ENCODE assay signal across 11 cellular contexts in the genomic region with DNA sequence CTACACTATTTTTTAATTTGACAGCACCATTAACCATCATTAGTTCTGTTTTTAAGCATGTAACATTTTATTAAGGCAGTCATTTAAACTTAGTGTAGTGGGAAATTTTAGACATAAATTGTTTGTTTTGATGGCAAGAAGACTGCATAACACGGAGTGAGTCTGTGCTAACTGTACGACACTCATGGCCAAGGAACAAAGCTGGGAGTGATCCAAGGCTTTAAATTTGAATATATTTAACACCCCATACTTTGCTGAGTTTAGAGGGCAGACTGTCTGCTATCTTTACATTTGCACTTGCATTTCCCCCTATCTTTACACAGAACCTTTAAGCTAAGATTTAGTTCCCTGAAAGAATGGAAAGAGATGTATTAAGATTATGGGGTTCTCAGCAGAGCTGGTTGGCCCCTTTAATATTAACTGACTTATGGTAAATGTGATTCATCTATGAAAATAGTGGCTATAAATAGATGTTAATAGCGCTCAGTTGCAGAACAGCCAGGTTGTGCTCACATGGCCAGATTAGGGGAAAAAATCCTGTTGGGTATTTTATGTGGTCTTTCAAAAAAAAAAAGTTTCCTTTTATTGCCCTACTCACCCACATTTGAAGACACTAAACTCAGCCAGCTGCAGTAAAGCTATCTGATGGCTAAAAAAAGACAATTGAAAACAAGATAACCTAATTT.
DNase-seq lines count a peak whose midpoint lies in the region; ATAC-seq and TF ChIP-seq lines count a peak whose summit lies in the region.
"Had no signal": no experiment of that assay in that cellular context is flagged by ENCODE, and none has a peak within 500 bp of the region (broad histone marks: within the 10 kb centered on the region; RNA-seq: fewer than 3 reads in every experiment).

No MANE protein-coding gene starts in this region.

- H3K36me3 Mint-ChIP-seq in chondrocyte (ENCODE audit: low read depth) (no peaks in the 10 kb centered on the region), immature natural killer cell (peaks cover 0 to 6% (median 0%) of the 10 kb centered on the region in 3 donors)
- H3K36me3 Mint-ChIP-seq in stimulated activated memory B cell treated with anti-CD40 and anti-IgM and Interleukin-4, amounts not matched to agents 10 μg/mL and 1 μg/mL and 100 μg/mL, for 72 hours: peaks cover 13% of the 10 kb centered on the region

- TF ChIP-seq CTCF in chondrocyte (IDR thresholded peaks at IDR 0.05): no peak

- ATAC-seq in GM18907 (IDR thresholded peaks at IDR 0.05; ENCODE audit: unreplicated experiment) (peak; percentile 48), HG03442 (IDR thresholded peaks at IDR 0.05; ENCODE audit: unreplicated experiment) (peak; percentile 46), HG03571 (IDR thresholded peaks at IDR 0.05; ENCODE audit: unreplicated experiment) (no peak)
- peak; percentile 54 for ATAC-seq in stimulated activated memory B cell treated with anti-CD40 and anti-IgM and Interleukin-4, amounts not matched to agents 10 μg/mL and 1 μg/mL and 100 μg/mL, for 72 hours

- H3K27ac Mint-ChIP-seq in chondrocyte (ENCODE audit: unreplicated experiment): peak overlapping the region; percentile 76
- H3K27ac Mint-ChIP-seq in stimulated activated memory B cell treated with anti-CD40 and anti-IgM and Interleukin-4, amounts not matched to agents 10 μg/mL and 1 μg/mL and 100 μg/mL, for 72 hours: peak overlapping the region; percentile 89
- H3K27ac Mint-ChIP-seq in immature natural killer cell: no peak overlapping the region
- H3K27ac Mint-ChIP-seq: activated CD4-positive, alpha-beta T cell treated with anti-CD3 and anti-CD28 coated beads, Interleukin-2, amount 10 ng/mL, durations not matched to agents 7 days and 5 days had no signal

- peak overlapping the region; percentile 14 for H3K4me3 Mint-ChIP-seq in chondrocyte (ENCODE audit: unreplicated experiment)
- peak overlapping the region; percentile 74 for H3K4me3 Mint-ChIP-seq in stimulated activated memory B cell treated with anti-CD40 and anti-IgM and Interleukin-4, amounts not matched to agents 10 μg/mL and 1 μg/mL and 100 μg/mL, for 72 hours
- H3K4me3 Mint-ChIP-seq in immature natural killer cell: no peak overlapping the region
- H3K4me3 Mint-ChIP-seq: activated CD4-positive, alpha-beta T cell treated with anti-CD3 and anti-CD28 coated beads, Interleukin-2, amount 10 ng/mL, durations not matched to agents 7 days and 5 days had no signal

- H3K4me1 Mint-ChIP-seq in chondrocyte (ENCODE audit: low read depth): peaks cover 54% of the 10 kb centered on the region
- H3K4me1 Mint-ChIP-seq in stimulated activated memory B cell treated with anti-CD40 and anti-IgM and Interleukin-4, amounts not matched to agents 10 μg/mL and 1 μg/mL and 100 μg/mL, for 72 hours: peaks cover 31% of the 10 kb centered on the region
- H3K4me1 Mint-ChIP-seq in immature natural killer cell: no peaks in the 10 kb centered on the region

- DNase-seq in chondrocyte (ENCODE audit: low spot score): no peak
- no peak for DNase-seq in NCI-H2196 treated with DMSO at 0.1 percent for 48 hours (lab: John Stamatoyannopoulos, UW; ENCODE audit: unreplicated experiment)
- no peak for DNase-seq in amniotic stem cell (lab: John Stamatoyannopoulos, UW)
- DNase-seq in immature natural killer cell: no peak
- DNase-seq: activated CD4-positive, alpha-beta T cell treated with anti-CD3 and anti-CD28 coated beads, Interleukin-2, amount 10 ng/mL, durations not matched to agents 7 days and 5 days; DMS79 treated with DMSO at 0.1 percent for 48 hours; RPMI8226 had no signal

- H3K9me3 Mint-ChIP-seq in chondrocyte (ENCODE audit: low read depth) (no peaks in the 10 kb centered on the region), immature natural killer cell (no peaks in the 10 kb centered on the region)
- no peaks in the 10 kb centered on the region for H3K9me3 Mint-ChIP-seq in stimulated activated memory B cell treated with anti-CD40 and anti-IgM and Interleukin-4, amounts not matched to agents 10 μg/mL and 1 μg/mL and 100 μg/mL, for 72 hours
- H3K9me3 Mint-ChIP-seq: activated CD4-positive, alpha-beta T cell treated with anti-CD3 and anti-CD28 coated beads, Interleukin-2, amount 10 ng/mL, durations not matched to agents 7 days and 5 days had no signal

- H3K27me3 Mint-ChIP-seq in chondrocyte (ENCODE audit: low read depth) (no peaks in the 10 kb centered on the region), immature natural killer cell (ENCODE audit: low read depth in 3 of 3) (no peaks in the 10 kb centered on the region)
- no peaks in the 10 kb centered on the region for H3K27me3 Mint-ChIP-seq in stimulated activated memory B cell treated with anti-CD40 and anti-IgM and Interleukin-4, amounts not matched to agents 10 μg/mL and 1 μg/mL and 100 μg/mL, for 72 hours
- H3K27me3 Mint-ChIP-seq: activated CD4-positive, alpha-beta T cell treated with anti-CD3 and anti-CD28 coated beads, Interleukin-2, amount 10 ng/mL, durations not matched to agents 7 days and 5 days had no signal

Comparison
In these comparisons a context has a peak if more than half of its experiments do, and no peak if none do; other contexts are left out.
1. H3K27ac Mint-ChIP-seq: peak in chondrocyte (single experiment) and stimulated activated memory B cell treated with anti-CD40 and anti-IgM and Interleukin-4, amounts not matched to agents 10 μg/mL and 1 μg/mL and 100 μg/mL, for 72 hours (single experiment); none in immature natural killer cell (0 of 6).
2. H3K4me3 Mint-ChIP-seq: peak in chondrocyte (single experiment) and stimulated activated memory B cell treated with anti-CD40 and anti-IgM and Interleukin-4, amounts not matched to agents 10 μg/mL and 1 μg/mL and 100 μg/mL, for 72 hours (single experiment); none in immature natural killer cell (0 of 5).